8 cellular contexts compared by ENCODE assay signal in genomic region chr16:50065624-50066481, GRCh38. TPM values are rescaled to one million over a fixed set of nuclear protein-coding genes. Genes with fewer than 3 reads are reported as not detected.
A peak's percentile ranks its signal among the peaks of the same experiment; 100 is the strongest.
DNase-seq lines count a peak whose midpoint lies in the region; ATAC-seq and TF ChIP-seq lines count a peak whose summit lies in the region.

TSS of gene HEATR3 (plus strand) at chr16:50065970. CDS start at chr16:50066132, 162 bp downstream.

- DNase-seq in BJ (ENCODE audit: low read depth) (peak; percentile 56), NCI-H526 (lab: John Stamatoyannopoulos, UW) (peak; percentile 74 to 92), dedifferentiated amniotic fluid mesenchymal stem cell (ENCODE audit: extremely low spot score) (peak; percentile 84), left lobe of liver (ENCODE audit: low spot score) (peak; percentile 95)
- DNase-seq in activated CD4-positive, alpha-beta T cell treated with anti-CD3 and anti-CD28 coated beads, Interleukin-2, amount 10 ng/mL, durations not matched to agents 24 days and 14 days, result peak; percentile 99
- DNase-seq in stimulated activated CD4-positive, alpha-beta T cell treated with anti-CD3 and anti-CD28 coated beads, Interleukin-2, amount 100 ng/mL, for 24 hours, result peak; percentile 95

- H3K27me3 Mint-ChIP-seq in activated CD4-positive, alpha-beta T cell treated with anti-CD3 and anti-CD28 coated beads, Interleukin-2, amount 10 ng/mL, durations not matched to agents 24 days and 14 days, result no peaks in the 10 kb centered on the region

- POLR2A ChIA-PET in BJ (lab: Charles Lee), result no interaction called here

- H3K4me3 Mint-ChIP-seq in activated CD4-positive, alpha-beta T cell treated with anti-CD3 and anti-CD28 coated beads, Interleukin-2, amount 10 ng/mL, durations not matched to agents 24 days and 14 days, result peak within 1 kb of the TSS; percentile 84

- no peak for TF ChIP-seq CTCF in BJ (IDR thresholded peaks at IDR 0.05; ENCODE audit: insufficient read depth, low read depth, low read length)

- H3K36me3 ChIP-seq in BJ (ENCODE audit: control insufficient read depth, insufficient read depth, low read length), result peaks cover 4% of the 10 kb centered on the region; the same call in 1 of the 2 replicates

- H3K4me3 ChIP-seq in BJ (ENCODE audit: low read depth, low read length), result peak within 1 kb of the TSS; percentile 98

- H3K4me1 Mint-ChIP-seq in activated CD4-positive, alpha-beta T cell treated with anti-CD3 and anti-CD28 coated beads, Interleukin-2, amount 10 ng/mL, durations not matched to agents 24 days and 14 days, result peaks cover 29% of the 10 kb centered on the region

- H3K36me3 Mint-ChIP-seq in activated CD4-positive, alpha-beta T cell treated with anti-CD3 and anti-CD28 coated beads, Interleukin-2, amount 10 ng/mL, durations not matched to agents 24 days and 14 days (ENCODE audit: low read depth), result peaks cover 25% of the 10 kb centered on the region

- intact Hi-C loops in activated CD4-positive, alpha-beta T cell treated with anti-CD3 and anti-CD28 coated beads, Interleukin-2, amount 10 ng/mL, durations not matched to agents 24 days and 14 days (cut with micrococcal nuclease), result loop anchor here (1.0 to 5.0 kb wide), 3 partner anchors 41 to 209 kb away; partner anchors contain the start of genes CNEP1R1 and ZNF423

- CTCF ChIA-PET in BJ (lab: Yijun Ruan, JAX), result interaction anchor here (0.6 to 6.7 kb wide), 12 partner anchors 16 to 302 kb away, joined by 3 to 148 read pairs (median 4); partner anchors contain the start of gene CNEP1R1

- no peaks in the 10 kb centered on the region for H3K9me3 Mint-ChIP-seq in activated CD4-positive, alpha-beta T cell treated with anti-CD3 and anti-CD28 coated beads, Interleukin-2, amount 10 ng/mL, durations not matched to agents 24 days and 14 days

- H3K27me3 ChIP-seq in BJ (ENCODE audit: control insufficient read depth, insufficient read depth, low read length), result no peaks in the 10 kb centered on the region

- peak within 1 kb of the TSS; percentile 94 for H3K27ac Mint-ChIP-seq in activated CD4-positive, alpha-beta T cell treated with anti-CD3 and anti-CD28 coated beads, Interleukin-2, amount 10 ng/mL, durations not matched to agents 24 days and 14 days

- peak; percentile 78 for ATAC-seq in GM19324 (IDR thresholded peaks at IDR 0.05; ENCODE audit: low FRiP score, unreplicated experiment)
- ATAC-seq in HG03460 (IDR thresholded peaks at IDR 0.05; ENCODE audit: unreplicated experiment), result peak; percentile 74
- peak; percentile 93 for ATAC-seq in left lobe of liver

RNA-seq across cellular contexts. Expression of gene HEATR3, which starts in this region (rescaled TPM):
- polyA plus RNA-seq in BJ (2011; rRNA removed), result 13.0 and 18.5 TPM in 2 replicates
- polyA minus RNA-seq in BJ (2011; rRNA and poly(A)+ RNA removed), result 6.0 and 13.6 TPM in 2 replicates
- 28.5 and 29.2 TPM in 2 replicates for total RNA-seq in activated CD4-positive, alpha-beta T cell treated with anti-CD3 and anti-CD28 coated beads, Interleukin-2, amount 10 ng/mL, durations not matched to agents 24 days and 14 days
- total RNA-seq in left lobe of liver, result 11.9 TPM

Comparison
In these comparisons a context has a peak if more than half of its experiments do, and no peak if none do; other contexts are left out.
1. Peak in every context shown above with its lines: DNase-seq, ATAC-seq and H3K4me3 ChIP-seq.